35 cellular contexts compared by ENCODE assay signal in the genomic region with DNA sequence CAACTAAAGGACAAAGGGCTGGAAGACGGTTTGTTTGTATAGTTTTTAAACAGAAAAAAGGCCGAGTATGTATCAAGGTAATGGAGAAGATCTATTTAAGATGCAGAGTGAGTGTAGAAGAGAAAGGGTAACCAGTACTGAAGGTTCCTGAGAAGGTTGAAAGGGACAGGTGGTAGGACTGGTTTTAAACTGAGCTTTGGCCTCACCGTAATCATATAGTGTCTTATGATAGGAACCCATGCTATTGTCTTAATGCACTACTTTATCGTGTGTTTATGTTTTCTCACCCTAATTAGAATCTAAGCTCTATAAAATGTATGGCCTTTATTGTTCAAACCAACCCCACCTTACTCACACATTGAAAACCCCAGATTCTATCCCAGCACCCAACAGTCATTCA.
"Had no signal": no experiment of that assay in that cellular context is flagged by ENCODE, and none has a peak within 500 bp of the region (broad histone marks: within the 10 kb centered on the region; RNA-seq: fewer than 3 reads in every experiment).

No MANE protein-coding gene starts in this region.

- H3K27me3 ChIP-seq: MG63 had no signal

- H3K36me3 ChIP-seq: MG63 had no signal

- H3K9me3 ChIP-seq: MG63 had no signal

- DNase-seq: Karpas-422, Kasumi-1, KBM-7, KG1, MG63, MM.1S, MV-4-11, NCI-H1048, NCI-H1092, NCI-H1092 treated with DMSO at 0.1 percent for 48 hours, NCI-H1105, NCI-H1105 treated with DMSO at 0.1 percent for 48 hours, NCI-H1417, NCI-H1417 treated with DMSO at 0.1 percent for 48 hours, NCI-H1436, NCI-H1436 treated with DMSO at 0.1 percent for 48 hours, NCI-H146, NCI-H1694, NCI-H1694 treated with DMSO at 0.1 percent for 48 hours, NCI-H187, NCI-H187 treated with DMSO at 0.1 percent for 48 hours, NCI-H1930, NCI-H2029, NCI-H2029 treated with DMSO at 0.1 percent for 48 hours, NCI-H2081, NCI-H2081 treated with DMSO at 0.1 percent for 48 hours, NCI-H2107, NCI-H2171, NCI-H2171 treated with DMSO at 0.1 percent for 48 hours, NCI-H2227 treated with DMSO at 0.1 percent for 48 hours, NCI-H226, NCI-H345, NCI-H446, NCI-H446 treated with DMSO at 0.1 percent for 48 hours had no signal

- H3K9ac ChIP-seq: KMS-11 had no signal

- H3K4me3 ChIP-seq: MG63 had no signal

- H3K27ac ChIP-seq: KMS-11 had no signal
